ENCODE assay signal across 3 cellular contexts in genomic region chrX:15911729-15912550, GRCh38.
TF ChIP-seq lines count a peak whose summit lies in the region.

No MANE protein-coding gene starts in this region.

TF ChIP-seq in SK-N-SH, 30 proteins besides CTCF, POLR2A, EP300 and RAD21 (continued from another document):
- TF ChIP-seq USF2 (IDR thresholded peaks at IDR 0.05; ENCODE audit: borderline replicate concordance, low read depth, low read length) (no peak), POLR2AphosphoS5 (IDR thresholded peaks at IDR 0.05; ENCODE audit: low read depth, low read length) (no peak), FOXJ3 (CRISPR knock-in tag; IDR thresholded peaks at IDR 0.05) (no peak), TAF1 (IDR thresholded peaks at IDR 0.05; ENCODE audit: borderline replicate concordance, low read depth, low read length) (no peak), NRF1 (IDR thresholded peaks at IDR 0.05; ENCODE audit: low read depth, low read length) (no peak), JUND (IDR thresholded peaks at IDR 0.05) (no peak), GABPA (IDR thresholded peaks at IDR 0.05; ENCODE audit: low read depth) (no peak), TEAD4 (IDR thresholded peaks at IDR 0.05; ENCODE audit: borderline replicate concordance, insufficient read depth) (no peak), RFX5 (IDR thresholded peaks at IDR 0.05; ENCODE audit: low read length) (no peak), MEF2A (IDR thresholded peaks at IDR 0.05; ENCODE audit: borderline replicate concordance, low read depth) (no peak), SMC3 (IDR thresholded peaks at IDR 0.05; ENCODE audit: low read depth, low read length) (no peak), SIN3A (IDR thresholded peaks at IDR 0.05; ENCODE audit: borderline replicate concordance, low read depth, low read length) (no peak), MXI1 (IDR thresholded peaks at IDR 0.05; ENCODE audit: low read depth, low read length) (no peak), FOSL2 (IDR thresholded peaks at IDR 0.05; ENCODE audit: borderline replicate concordance, low read depth) (no peak)

TF ChIP-seq in SK-N-SH treated with all-trans-retinoic acid at 6 μM for 48 hours, 23 proteins besides CTCF, POLR2A, EP300 and RAD21:
- no peak for TF ChIP-seq TSHZ2 (CRISPR knock-in tag; IDR thresholded peaks at IDR 0.05)
- TF ChIP-seq ZFP3 (CRISPR knock-in tag; IDR thresholded peaks at IDR 0.05), result no peak
- no peak for TF ChIP-seq ZNF70 (CRISPR knock-in tag; IDR thresholded peaks at IDR 0.05)
- no peak for TF ChIP-seq POU6F1 (CRISPR knock-in tag; IDR thresholded peaks at IDR 0.05; ENCODE audit: borderline replicate concordance, low read depth)
- TF ChIP-seq ZFP30 (CRISPR knock-in tag; IDR thresholded peaks at IDR 0.05), result no peak
- no peak for TF ChIP-seq PATZ1 (CRISPR knock-in tag; IDR thresholded peaks at IDR 0.05; ENCODE audit: borderline replicate concordance)
- TF ChIP-seq CREB5 (CRISPR knock-in tag; IDR thresholded peaks at IDR 0.05; ENCODE audit: low read depth), result no peak
- TF ChIP-seq PPARA (CRISPR knock-in tag; IDR thresholded peaks at IDR 0.05; ENCODE audit: borderline replicate concordance), result no peak
- TF ChIP-seq TOX (CRISPR knock-in tag; IDR thresholded peaks at IDR 0.05; ENCODE audit: borderline replicate concordance), result no peak
- TF ChIP-seq OSR1 (CRISPR knock-in tag; IDR thresholded peaks at IDR 0.05), result no peak

TF ChIP-seq in H1, 55 proteins besides CTCF, POLR2A, EP300 and RAD21 (continued from another document):
- TF ChIP-seq CHD7 (IDR thresholded peaks at IDR 0.05; ENCODE audit: insufficient replicate concordance, low read length) (no peak), NANOG (IDR thresholded peaks at IDR 0.05; ENCODE audit: insufficient read depth, low read depth, low read length, poor library complexity, severe bottlenecking) (no peak), BRCA1 (IDR thresholded peaks at IDR 0.05; ENCODE audit: low read depth, low read length) (no peak), ASH2L (IDR thresholded peaks at IDR 0.05; ENCODE audit: low read length) (no peak), GTF2F1 (IDR thresholded peaks at IDR 0.05; ENCODE audit: borderline replicate concordance, low read depth, low read length) (no peak), SP4 (IDR thresholded peaks at IDR 0.05; ENCODE audit: low read length) (no peak), TCF12 (IDR thresholded peaks at IDR 0.05; ENCODE audit: low read depth, low read length) (no peak), E2F6 (IDR thresholded peaks at IDR 0.05) (no peak), EGR1 (IDR thresholded peaks at IDR 0.05; ENCODE audit: borderline replicate concordance, low read depth, low read length) (no peak), CEBPB (IDR thresholded peaks at IDR 0.05; ENCODE audit: low read depth, low read length) (no peak), KDM4A (IDR thresholded peaks at IDR 0.05; ENCODE audit: low read depth, low read length, severe bottlenecking) (no peak), BCL11A (IDR thresholded peaks at IDR 0.05; ENCODE audit: low read depth in 2 of 2, low read length in 2 of 2) (no peak), FOSL1 (IDR thresholded peaks at IDR 0.05; ENCODE audit: insufficient read depth, low read depth, low read length) (no peak), RFX5 (IDR thresholded peaks at IDR 0.05; ENCODE audit: borderline replicate concordance, low read depth, low read length) (no peak), CHD1 (IDR thresholded peaks at IDR 0.05; ENCODE audit: low read depth, low read length) (no peak)
